ENCODE assay signal across 1 cellular context in the genomic region with DNA sequence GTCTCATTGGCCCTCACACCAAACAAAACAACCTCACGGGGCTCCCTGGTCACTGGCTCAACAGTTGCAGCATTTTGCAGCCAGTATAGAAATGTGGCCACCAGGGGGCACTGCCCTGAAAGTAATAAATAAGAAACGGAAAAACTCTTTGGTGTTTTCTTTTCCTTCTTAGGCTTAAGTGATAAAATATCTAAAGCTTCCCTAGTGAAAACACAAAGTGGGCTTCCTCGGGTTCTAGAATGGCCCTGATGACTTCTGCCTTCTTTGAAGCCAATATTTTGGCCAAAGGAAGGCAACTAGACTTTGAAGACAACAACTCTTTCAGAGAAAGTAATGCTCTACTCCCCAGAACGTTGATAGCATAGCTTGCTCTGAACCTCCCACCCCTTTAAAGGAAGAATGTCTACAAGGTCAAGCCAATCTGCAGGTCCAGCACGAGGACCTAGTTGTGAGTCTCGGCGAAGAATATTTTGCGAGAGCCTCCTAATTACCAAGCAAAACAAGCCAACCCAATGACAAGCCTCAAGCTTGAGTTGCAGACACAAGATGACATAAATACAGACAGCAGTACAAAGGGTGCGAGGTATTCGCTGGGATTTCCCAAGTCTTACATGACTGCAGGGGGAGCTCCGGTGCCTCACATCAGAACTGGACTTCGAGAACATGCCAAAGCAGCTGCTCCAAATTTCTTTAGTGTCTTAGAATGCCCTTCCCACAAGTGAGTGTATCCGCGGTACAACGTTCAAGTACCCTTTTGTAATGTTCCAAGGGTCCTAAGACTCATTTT.
TF ChIP-seq lines count a peak whose summit lies in the region.

No MANE protein-coding gene starts in this region.

TF ChIP-seq in HEK293, 187 proteins besides CTCF, POLR2A, EP300 and RAD21 (continued from another document):
- TF ChIP-seq PRDM6 (tag by site-specific recombination; IDR thresholded peaks at IDR 0.05) (0 out of 2 replicates have a peak, but pooled peaks have one; percentile 5), PRDM1 (tag by site-specific recombination; IDR thresholded peaks at IDR 0.05) (peak; percentile 89), ZFP41 (tag by site-specific recombination; IDR thresholded peaks at IDR 0.05; ENCODE audit: borderline replicate concordance) (no peak), TRIM28 (IDR thresholded peaks at IDR 0.05; ENCODE audit: borderline replicate concordance, low read length) (0 out of 2 replicates have a peak, but pooled peaks have one; percentile 24), ZEB2 (tag by site-specific recombination; IDR thresholded peaks at IDR 0.05) (no peak), BCL11A (tag by site-specific recombination; IDR thresholded peaks at IDR 0.05; ENCODE audit: low read depth) (no peak), ZNF366 (tag by site-specific recombination; conservative IDR thresholded peaks at IDR 0.05) (0 out of 2 replicates have a peak, but pooled peaks have one; percentile 48), SCRT1 (tag by site-specific recombination; IDR thresholded peaks at IDR 0.05; ENCODE audit: borderline replicate concordance) (peak; percentile 88), SCRT2 (tag by site-specific recombination; IDR thresholded peaks at IDR 0.05) (peak; percentile 96), ZNF654 (tag by site-specific recombination; IDR thresholded peaks at IDR 0.05; ENCODE audit: low read depth) (peak; percentile 55), ZNF704 (tag by site-specific recombination; IDR thresholded peaks at IDR 0.05) (no peak), ZBTB21 (tag by site-specific recombination; IDR thresholded peaks at IDR 0.05) (no peak), ZNF341 (tag by site-specific recombination; IDR thresholded peaks at IDR 0.05; ENCODE audit: low read depth) (0 out of 2 replicates have a peak, but pooled peaks have one; percentile 24), ZNF76 (tag by site-specific recombination; IDR thresholded peaks at IDR 0.05; ENCODE audit: borderline replicate concordance, low read depth) (no peak), ZNF10 (tag by site-specific recombination; IDR thresholded peaks at IDR 0.05) (peak; percentile 96), ZSCAN30 (tag by site-specific recombination; IDR thresholded peaks at IDR 0.05) (0 out of 2 replicates have a peak, but pooled peaks have one; percentile 21), AEBP2 (tag by site-specific recombination; IDR thresholded peaks at IDR 0.05; ENCODE audit: borderline replicate concordance) (no peak), KLF8 (tag by site-specific recombination; IDR thresholded peaks at IDR 0.05) (0 out of 2 replicates have a peak, but pooled peaks have one; percentile 23), MEIS1 (CRISPR knock-in tag; IDR thresholded peaks at IDR 0.05; ENCODE audit: borderline replicate concordance) (no peak), ZNF416 (tag by site-specific recombination; IDR thresholded peaks at IDR 0.05) (no peak), PRDM10 (tag by site-specific recombination; IDR thresholded peaks at IDR 0.05) (peak; percentile 96)
- TF ChIP-seq, protein P1, sequence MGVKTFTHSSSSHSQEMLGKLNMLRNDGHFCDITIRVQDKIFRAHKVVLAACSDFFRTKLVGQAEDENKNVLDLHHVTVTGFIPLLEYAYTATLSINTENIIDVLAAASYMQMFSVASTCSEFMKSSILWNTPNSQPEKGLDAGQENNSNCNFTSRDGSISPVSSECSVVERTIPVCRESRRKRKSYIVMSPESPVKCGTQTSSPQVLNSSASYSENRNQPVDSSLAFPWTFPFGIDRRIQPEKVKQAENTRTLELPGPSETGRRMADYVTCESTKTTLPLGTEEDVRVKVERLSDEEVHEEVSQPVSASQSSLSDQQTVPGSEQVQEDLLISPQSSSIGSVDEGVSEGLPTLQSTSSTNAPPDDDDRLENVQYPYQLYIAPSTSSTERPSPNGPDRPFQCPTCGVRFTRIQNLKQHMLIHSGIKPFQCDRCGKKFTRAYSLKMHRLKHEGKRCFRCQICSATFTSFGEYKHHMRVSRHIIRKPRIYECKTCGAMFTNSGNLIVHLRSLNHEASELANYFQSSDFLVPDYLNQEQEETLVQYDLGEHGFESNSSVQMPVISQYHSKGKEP (tag by site-specific recombination; IDR thresholded peaks at IDR 0.05), result peak; percentile 19; the same call in 1 of the 2 replicates
- TF ChIP-seq, protein P2, sequence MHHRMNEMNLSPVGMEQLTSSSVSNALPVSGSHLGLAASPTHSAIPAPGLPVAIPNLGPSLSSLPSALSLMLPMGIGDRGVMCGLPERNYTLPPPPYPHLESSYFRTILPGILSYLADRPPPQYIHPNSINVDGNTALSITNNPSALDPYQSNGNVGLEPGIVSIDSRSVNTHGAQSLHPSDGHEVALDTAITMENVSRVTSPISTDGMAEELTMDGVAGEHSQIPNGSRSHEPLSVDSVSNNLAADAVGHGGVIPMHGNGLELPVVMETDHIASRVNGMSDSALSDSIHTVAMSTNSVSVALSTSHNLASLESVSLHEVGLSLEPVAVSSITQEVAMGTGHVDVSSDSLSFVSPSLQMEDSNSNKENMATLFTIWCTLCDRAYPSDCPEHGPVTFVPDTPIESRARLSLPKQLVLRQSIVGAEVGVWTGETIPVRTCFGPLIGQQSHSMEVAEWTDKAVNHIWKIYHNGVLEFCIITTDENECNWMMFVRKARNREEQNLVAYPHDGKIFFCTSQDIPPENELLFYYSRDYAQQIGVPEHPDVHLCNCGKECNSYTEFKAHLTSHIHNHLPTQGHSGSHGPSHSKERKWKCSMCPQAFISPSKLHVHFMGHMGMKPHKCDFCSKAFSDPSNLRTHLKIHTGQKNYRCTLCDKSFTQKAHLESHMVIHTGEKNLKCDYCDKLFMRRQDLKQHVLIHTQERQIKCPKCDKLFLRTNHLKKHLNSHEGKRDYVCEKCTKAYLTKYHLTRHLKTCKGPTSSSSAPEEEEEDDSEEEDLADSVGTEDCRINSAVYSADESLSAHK (tag by site-specific recombination; IDR thresholded peaks at IDR 0.05), result no peak
- TF ChIP-seq, protein P3, sequence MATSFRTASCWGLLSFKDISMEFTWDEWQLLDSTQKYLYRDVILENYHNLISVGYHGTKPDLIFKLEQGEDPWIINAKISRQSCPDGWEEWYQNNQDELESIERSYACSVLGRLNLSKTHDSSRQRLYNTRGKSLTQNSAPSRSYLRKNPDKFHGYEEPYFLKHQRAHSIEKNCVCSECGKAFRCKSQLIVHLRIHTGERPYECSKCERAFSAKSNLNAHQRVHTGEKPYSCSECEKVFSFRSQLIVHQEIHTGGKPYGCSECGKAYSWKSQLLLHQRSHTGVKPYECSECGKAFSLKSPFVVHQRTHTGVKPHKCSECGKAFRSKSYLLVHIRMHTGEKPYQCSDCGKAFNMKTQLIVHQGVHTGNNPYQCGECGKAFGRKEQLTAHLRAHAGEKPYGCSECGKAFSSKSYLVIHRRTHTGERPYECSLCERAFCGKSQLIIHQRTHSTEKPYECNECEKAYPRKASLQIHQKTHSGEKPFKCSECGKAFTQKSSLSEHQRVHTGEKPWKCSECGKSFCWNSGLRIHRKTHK (tag by site-specific recombination; IDR thresholded peaks at IDR 0.05), result no peak
